In genomic region chr14:51441001-51441400, GRCh38 we compare ENCODE assay signal across 25 cellular contexts.
A peak's percentile ranks its signal among the peaks of the same experiment; 100 is the strongest.
DNase-seq lines count a peak whose midpoint lies in the region; ATAC-seq and TF ChIP-seq lines count a peak whose summit lies in the region.
"Had no signal": no experiment of that assay in that cellular context is flagged by ENCODE, and none has a peak within 500 bp of the region (broad histone marks: within the 10 kb centered on the region; RNA-seq: fewer than 3 reads in every experiment).

No MANE protein-coding gene starts in this region.

- H3K79me2 ChIP-seq in smooth muscle cell (ENCODE audit: low read depth) = no peaks in the 10 kb centered on the region

- H3K27ac Mint-ChIP-seq in glutamatergic neuron (ENCODE audit: unreplicated experiment) = no peak overlapping the region
- H3K27ac Mint-ChIP-seq in endothelial cell (ENCODE audit: unreplicated experiment) = no peak overlapping the region
- H3K27ac Mint-ChIP-seq: activated naive CD4-positive, alpha-beta T cell treated with anti-CD3 and anti-CD28 coated beads, Interleukin-2, amount 50 U/mL, for 24 hours; activated T-helper 17 cell treated with anti-CD3 and anti-CD28 coated beads, Interleukin-2, amount 50 U/mL, for 72 hours; dendritic cell treated with granulocyte-macrophage colony-stimulating factor and Interleukin-4, amounts not matched to agents 40 ng/mL and 50 ng/mL, for 4 days; naive thymus-derived CD8-positive, alpha-beta T cell; stimulated activated memory B cell treated with anti-CD40 and anti-IgM and Interleukin-4, amounts not matched to agents 10 μg/mL and 1 μg/mL and 100 μg/mL, for 72 hours had no signal

- no peaks in the 10 kb centered on the region for H3K9me3 Mint-ChIP-seq in glutamatergic neuron (ENCODE audit: unreplicated experiment)
- H3K9me3 Mint-ChIP-seq in endothelial cell (ENCODE audit: unreplicated experiment) = no peaks in the 10 kb centered on the region
- H3K9me3 Mint-ChIP-seq: activated T-helper 17 cell treated with anti-CD3 and anti-CD28 coated beads, Interleukin-2, amount 50 U/mL, for 72 hours; dendritic cell treated with granulocyte-macrophage colony-stimulating factor and Interleukin-4, amounts not matched to agents 40 ng/mL and 50 ng/mL, for 4 days had no signal

- peak overlapping the region; percentile 96 for H3K27ac ChIP-seq in epithelial cell of prostate
- peak overlapping the region; percentile 92 for H3K27ac ChIP-seq in smooth muscle cell (ENCODE audit: low read depth)
- H3K27ac ChIP-seq: heart right ventricle, SK-N-MC, thoracic aorta, vagina had no signal

- H3K9ac ChIP-seq in smooth muscle cell (ENCODE audit: low read depth) = no peak overlapping the region

- H4K20me1 ChIP-seq in smooth muscle cell (ENCODE audit: low read depth) = no peaks in the 10 kb centered on the region

- H3K27me3 ChIP-seq in smooth muscle cell (ENCODE audit: low read depth) = no peaks in the 10 kb centered on the region
- H3K27me3 ChIP-seq: heart right ventricle, vagina had no signal

- DNase-seq in left ventricle myocardium superior (no peak), Right ventricle myocardium superior (no peak), NCI-H69 (lab: John Stamatoyannopoulos, UW) (peak; percentile 26), epithelial cell of prostate (ENCODE audit: low read depth, low spot score) (peak; percentile 26), smooth muscle cell (lab: John Stamatoyannopoulos, UW; ENCODE audit: unreplicated experiment) (no peak), glutamatergic neuron (no peak), endothelial cell (ENCODE audit: low spot score) (no peak)
- DNase-seq in stimulated activated CD4-positive, alpha-beta T cell treated with anti-CD3 and anti-CD28 coated beads, Interleukin-4, amount 100 ng/mL, for 1 hour = no peak
- DNase-seq: caudate nucleus; heart right ventricle; left colon; naive thymus-derived CD8-positive, alpha-beta T cell; NCI-H2171; NCI-H524 treated with DMSO at 0.1 percent for 48 hours; occipital lobe; stimulated activated CD4-positive, alpha-beta T cell treated with anti-CD3 and anti-CD28 coated beads, Interleukin-2, amount 100 ng/mL, for 48 hours; T-helper 2 cell had no signal

- H3K27me3 Mint-ChIP-seq in glutamatergic neuron (ENCODE audit: unreplicated experiment) = peaks cover 2% of the 10 kb centered on the region
- no peaks in the 10 kb centered on the region for H3K27me3 Mint-ChIP-seq in endothelial cell (ENCODE audit: unreplicated experiment)

- intact Hi-C loops in left ventricle myocardium superior (cut with micrococcal nuclease) = no loop called here
- intact Hi-C loops in Right ventricle myocardium superior (cut with DNase I) = no loop called here

- H3K36me3 ChIP-seq in smooth muscle cell (ENCODE audit: low read depth) = no peaks in the 10 kb centered on the region
- H3K36me3 ChIP-seq: heart right ventricle, thoracic aorta, vagina had no signal

- H3K4me3 Mint-ChIP-seq in glutamatergic neuron (ENCODE audit: unreplicated experiment) (no peak overlapping the region), endothelial cell (ENCODE audit: unreplicated experiment) (no peak overlapping the region)
- H3K4me3 Mint-ChIP-seq: activated naive CD4-positive, alpha-beta T cell treated with anti-CD3 and anti-CD28 coated beads, Interleukin-2, amount 50 U/mL, for 24 hours; activated T-helper 17 cell treated with anti-CD3 and anti-CD28 coated beads, Interleukin-2, amount 50 U/mL, for 72 hours; dendritic cell treated with granulocyte-macrophage colony-stimulating factor and Interleukin-4, amounts not matched to agents 40 ng/mL and 50 ng/mL, for 4 days; naive thymus-derived CD8-positive, alpha-beta T cell; stimulated activated memory B cell treated with anti-CD40 and anti-IgM and Interleukin-4, amounts not matched to agents 10 μg/mL and 1 μg/mL and 100 μg/mL, for 72 hours had no signal

- 94% methylated on average over 2 of the region's 2 CpGs for whole genome bisulfite sequencing in smooth muscle cell (ENCODE audit: low lambda C conversion rate)

- TF ChIP-seq CTCF in smooth muscle cell (IDR thresholded peaks at IDR 0.05; ENCODE audit: borderline replicate concordance, insufficient read depth, poor library complexity, severe bottlenecking) (no peak), glutamatergic neuron (IDR thresholded peaks at IDR 0.05; ENCODE audit: partially characterized antibody, unreplicated experiment) (no peak), endothelial cell (IDR thresholded peaks at IDR 0.05; ENCODE audit: unreplicated experiment) (no peak)

- no peaks in the 10 kb centered on the region for H3K36me3 Mint-ChIP-seq in glutamatergic neuron (ENCODE audit: unreplicated experiment)
- no peaks in the 10 kb centered on the region for H3K36me3 Mint-ChIP-seq in endothelial cell (ENCODE audit: low read depth, unreplicated experiment)
- H3K36me3 Mint-ChIP-seq: activated naive CD4-positive, alpha-beta T cell treated with anti-CD3 and anti-CD28 coated beads, Interleukin-2, amount 50 U/mL, for 24 hours; naive thymus-derived CD8-positive, alpha-beta T cell; stimulated activated memory B cell treated with anti-CD40 and anti-IgM and Interleukin-4, amounts not matched to agents 10 μg/mL and 1 μg/mL and 100 μg/mL, for 72 hours had no signal

- ATAC-seq in left ventricle myocardium superior (peak; percentile 20), Right ventricle myocardium superior (ENCODE audit: poor library complexity) (no peak)
- ATAC-seq: activated T-helper 17 cell treated with anti-CD3 and anti-CD28 coated beads, Interleukin-2, amount 50 U/mL, for 72 hours; heart right ventricle; left colon; naive thymus-derived CD8-positive, alpha-beta T cell; stimulated activated memory B cell treated with anti-CD40 and anti-IgM and Interleukin-4, amounts not matched to agents 10 μg/mL and 1 μg/mL and 100 μg/mL, for 72 hours had no signal

- H3F3A ChIP-seq in smooth muscle cell (ENCODE audit: low read depth) = peaks cover 15% of the 10 kb centered on the region

- no peak overlapping the region for H2AFZ ChIP-seq in smooth muscle cell (ENCODE audit: low read depth)

- H3K4me2 ChIP-seq in smooth muscle cell = no peak overlapping the region
- H3K4me2 ChIP-seq: A549 had no signal

- H3K4me1 ChIP-seq in smooth muscle cell (ENCODE audit: low read depth) = peaks cover 28% of the 10 kb centered on the region

- H3K9me3 ChIP-seq in smooth muscle cell (replicated peaks; ENCODE audit: low read depth) = no peaks in the 10 kb centered on the region
- H3K9me3 ChIP-seq: A549, heart right ventricle, thoracic aorta, vagina had no signal

- no peak overlapping the region for H3K4me3 ChIP-seq in smooth muscle cell
- H3K4me3 ChIP-seq: A549, heart right ventricle, SK-N-MC, thoracic aorta, vagina had no signal

- H3K4me1 Mint-ChIP-seq in glutamatergic neuron (ENCODE audit: low read depth, unreplicated experiment) (peaks cover 14% of the 10 kb centered on the region), endothelial cell (ENCODE audit: unreplicated experiment) (peaks cover 2% of the 10 kb centered on the region)
- H3K4me1 Mint-ChIP-seq: activated naive CD4-positive, alpha-beta T cell treated with anti-CD3 and anti-CD28 coated beads, Interleukin-2, amount 50 U/mL, for 24 hours; activated T-helper 17 cell treated with anti-CD3 and anti-CD28 coated beads, Interleukin-2, amount 50 U/mL, for 72 hours; naive thymus-derived CD8-positive, alpha-beta T cell; stimulated activated memory B cell treated with anti-CD40 and anti-IgM and Interleukin-4, amounts not matched to agents 10 μg/mL and 1 μg/mL and 100 μg/mL, for 72 hours had no signal

Comparison
In these comparisons a context has a peak if more than half of its experiments do, and no peak if none do; other contexts are left out.
1. DNase-seq: peak in NCI-H69 (single experiment) and epithelial cell of prostate (single experiment); none in left ventricle myocardium superior (single experiment), Right ventricle myocardium superior (single experiment), smooth muscle cell (single experiment), stimulated activated CD4-positive, alpha-beta T cell treated with anti-CD3 and anti-CD28 coated beads, Interleukin-4, amount 100 ng/mL, for 1 hour (single experiment), glutamatergic neuron (single experiment) and endothelial cell (single experiment).